1 cellular context compared by ENCODE assay signal in the genomic region with DNA sequence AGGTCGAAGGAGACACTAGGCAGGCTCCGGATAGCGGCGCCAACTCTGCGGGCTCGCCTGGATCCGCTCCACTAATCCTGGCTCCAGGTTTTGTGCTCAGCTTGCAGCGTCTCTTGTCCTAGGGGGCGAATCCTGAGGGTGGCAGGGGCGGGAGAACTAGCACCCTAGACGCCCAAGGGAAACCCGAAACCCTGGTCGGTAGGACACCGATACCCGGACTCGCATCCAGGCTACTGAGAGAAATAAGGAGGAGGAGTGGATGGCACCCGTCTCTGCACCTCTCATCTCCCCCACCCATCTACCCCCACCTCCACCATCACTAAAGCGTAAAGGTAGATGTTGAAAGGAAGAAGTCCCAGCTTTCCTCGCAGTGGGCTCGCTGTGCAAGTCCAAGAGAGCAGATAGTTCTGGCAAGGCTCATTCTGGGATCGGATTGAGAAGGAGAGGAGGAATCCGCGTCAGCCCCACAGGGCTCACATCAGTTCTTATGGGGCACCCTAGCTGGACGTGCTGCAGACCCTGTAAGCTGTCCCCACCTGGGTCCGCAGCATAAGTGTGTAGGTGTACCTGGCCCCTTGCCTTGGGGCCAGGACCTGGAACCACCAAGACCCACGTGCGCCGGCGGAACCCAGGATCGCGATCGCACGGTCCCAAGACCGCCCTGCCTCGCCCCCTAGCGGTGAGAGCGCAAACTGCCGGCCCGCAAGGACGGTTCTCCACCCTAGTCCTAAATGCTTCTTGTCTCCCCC.
TF ChIP-seq lines count a peak whose summit lies in the region.

No MANE protein-coding gene starts in this region.

TF ChIP-seq in HepG2, 621 proteins besides CTCF, POLR2A, EP300 and RAD21 (continued from another document and continues in another):
- TF ChIP-seq, protein P1, sequence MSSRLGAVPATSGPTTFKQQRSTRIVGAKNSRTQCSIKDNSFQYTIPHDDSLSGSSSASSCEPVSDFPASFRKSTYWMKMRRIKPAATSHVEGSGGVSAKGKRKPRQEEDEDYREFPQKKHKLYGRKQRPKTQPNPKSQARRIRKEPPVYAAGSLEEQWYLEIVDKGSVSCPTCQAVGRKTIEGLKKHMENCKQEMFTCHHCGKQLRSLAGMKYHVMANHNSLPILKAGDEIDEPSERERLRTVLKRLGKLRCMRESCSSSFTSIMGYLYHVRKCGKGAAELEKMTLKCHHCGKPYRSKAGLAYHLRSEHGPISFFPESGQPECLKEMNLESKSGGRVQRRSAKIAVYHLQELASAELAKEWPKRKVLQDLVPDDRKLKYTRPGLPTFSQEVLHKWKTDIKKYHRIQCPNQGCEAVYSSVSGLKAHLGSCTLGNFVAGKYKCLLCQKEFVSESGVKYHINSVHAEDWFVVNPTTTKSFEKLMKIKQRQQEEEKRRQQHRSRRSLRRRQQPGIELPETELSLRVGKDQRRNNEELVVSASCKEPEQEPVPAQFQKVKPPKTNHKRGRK (CRISPR knock-in tag; IDR thresholded peaks at IDR 0.05): 0 out of 2 replicates have a peak, but pooled peaks have one; percentile 47
- TF ChIP-seq NCOA1 (CRISPR knock-in tag; IDR thresholded peaks at IDR 0.05) (no peak), MTF2 (CRISPR knock-in tag; IDR thresholded peaks at IDR 0.05; ENCODE audit: borderline replicate concordance) (peak; percentile 82; the same call in 1 of the 2 replicates), SMARCC2 (IDR thresholded peaks at IDR 0.05) (no peak), ZNF768 (CRISPR knock-in tag; IDR thresholded peaks at IDR 0.05) (peak; percentile 71), U2AF1 (optimal IDR thresholded peaks at IDR 0.05; ENCODE audit: low read depth, low read length) (peak; percentile 72), ZMYM4 (CRISPR knock-in tag; IDR thresholded peaks at IDR 0.05) (0 out of 2 replicates have a peak, but pooled peaks have one; percentile 32), NONO (IDR thresholded peaks at IDR 0.05) (no peak), NONO (CRISPR knock-in tag; conservative IDR thresholded peaks at IDR 0.05) (0 out of 2 replicates have a peak, but pooled peaks have one; percentile 55), FOSL2 (CRISPR knock-in tag; IDR thresholded peaks at IDR 0.05) (0 out of 2 replicates have a peak, but pooled peaks have one; percentile 30), XRCC5 (optimal IDR thresholded peaks at IDR 0.05; ENCODE audit: low read length) (peak; percentile 96), KLF13 (CRISPR knock-in tag; IDR thresholded peaks at IDR 0.05) (peak; percentile 13; the same call in 1 of the 2 replicates), HNRNPLL (IDR thresholded peaks at IDR 0.05; ENCODE audit: low read depth, low read length, poor library complexity, severe bottlenecking) (peak; percentile 56), KLF16 (CRISPR knock-in tag; IDR thresholded peaks at IDR 0.05) (0 out of 4 replicates have a peak, but pooled peaks of 1 of the 2 experiments have one; percentile 19), RARA (CRISPR knock-in tag; IDR thresholded peaks at IDR 0.05) (0 out of 2 replicates have a peak, but pooled peaks have one; percentile 21), PAX8 (CRISPR knock-in tag; IDR thresholded peaks at IDR 0.05; ENCODE audit: borderline replicate concordance) (0 out of 2 replicates have a peak, but pooled peaks have one; percentile 46), ZNF546 (CRISPR knock-in tag; conservative IDR thresholded peaks at IDR 0.05) (peak; percentile 44; the same call in 1 of the 2 replicates), ZNF282 (IDR thresholded peaks at IDR 0.05; ENCODE audit: partially characterized antibody) (no peak), PITX1 (CRISPR knock-in tag; IDR thresholded peaks at IDR 0.05) (peak; percentile 47), HMGXB4 (CRISPR knock-in tag; IDR thresholded peaks at IDR 0.05; ENCODE audit: borderline replicate concordance in 1 of 2, low read depth in 1 of 2) (peak; percentile 86 to 87; a peak in 3 of 4 replicates), ZNF251 (CRISPR knock-in tag; IDR thresholded peaks at IDR 0.05) (0 out of 2 replicates have a peak, but pooled peaks have one; percentile 51), ZNF891 (CRISPR knock-in tag; IDR thresholded peaks at IDR 0.05) (peak; percentile 19), ZNF580 (CRISPR knock-in tag; IDR thresholded peaks at IDR 0.05; ENCODE audit: borderline replicate concordance, low read depth) (0 out of 2 replicates have a peak, but pooled peaks have one; percentile 36), FOXA1 (IDR thresholded peaks at IDR 0.05) (no peak), FOXA1 (CRISPR knock-in tag; IDR thresholded peaks at IDR 0.05) (0 out of 2 replicates have a peak, but pooled peaks have one; percentile 4), ZSCAN9 (CRISPR knock-in tag; IDR thresholded peaks at IDR 0.05; ENCODE audit: borderline replicate concordance) (peak; percentile 43; the same call in 1 of the 2 replicates), ZNF746 (CRISPR knock-in tag; IDR thresholded peaks at IDR 0.05) (0 out of 2 replicates have a peak, but pooled peaks have one; percentile 45), NRL (CRISPR knock-in tag; IDR thresholded peaks at IDR 0.05; ENCODE audit: borderline replicate concordance) (peak; percentile 50; the same call in 1 of the 2 replicates), ZSCAN21 (CRISPR knock-in tag; IDR thresholded peaks at IDR 0.05; ENCODE audit: borderline replicate concordance) (no peak), ZKSCAN1 (IDR thresholded peaks at IDR 0.05; ENCODE audit: low read length) (0 out of 2 replicates have a peak, but pooled peaks have one; percentile 17), GTF2F1 (IDR thresholded peaks at IDR 0.05; ENCODE audit: low read length) (no peak), SP4 (CRISPR knock-in tag; IDR thresholded peaks at IDR 0.05) (peak; percentile 76), ZNF839 (CRISPR knock-in tag; IDR thresholded peaks at IDR 0.05; ENCODE audit: borderline replicate concordance) (peak; percentile 80; the same call in 1 of the 2 replicates)
- TF ChIP-seq, protein P2, sequence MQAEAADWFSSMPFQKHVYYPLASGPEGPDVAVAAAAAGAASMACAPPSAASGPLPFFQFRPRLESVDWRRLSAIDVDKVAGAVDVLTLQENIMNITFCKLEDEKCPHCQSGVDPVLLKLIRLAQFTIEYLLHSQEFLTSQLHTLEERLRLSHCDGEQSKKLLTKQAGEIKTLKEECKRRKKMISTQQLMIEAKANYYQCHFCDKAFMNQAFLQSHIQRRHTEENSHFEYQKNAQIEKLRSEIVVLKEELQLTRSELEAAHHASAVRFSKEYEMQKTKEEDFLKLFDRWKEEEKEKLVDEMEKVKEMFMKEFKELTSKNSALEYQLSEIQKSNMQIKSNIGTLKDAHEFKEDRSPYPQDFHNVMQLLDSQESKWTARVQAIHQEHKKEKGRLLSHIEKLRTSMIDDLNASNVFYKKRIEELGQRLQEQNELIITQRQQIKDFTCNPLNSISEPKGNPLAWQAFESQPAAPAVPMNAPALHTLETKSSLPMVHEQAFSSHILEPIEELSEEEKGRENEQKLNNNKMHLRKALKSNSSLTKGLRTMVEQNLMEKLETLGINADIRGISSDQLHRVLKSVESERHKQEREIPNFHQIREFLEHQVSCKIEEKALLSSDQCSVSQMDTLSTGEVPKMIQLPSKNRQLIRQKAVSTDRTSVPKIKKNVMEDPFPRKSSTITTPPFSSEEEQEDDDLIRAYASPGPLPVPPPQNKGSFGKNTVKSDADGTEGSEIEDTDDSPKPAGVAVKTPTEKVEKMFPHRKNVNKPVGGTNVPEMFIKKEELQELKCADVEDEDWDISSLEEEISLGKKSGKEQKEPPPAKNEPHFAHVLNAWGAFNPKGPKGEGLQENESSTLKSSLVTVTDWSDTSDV (CRISPR knock-in tag; IDR thresholded peaks at IDR 0.05): peak; percentile 9; the same call in 1 of the 2 replicates
- TF ChIP-seq, protein P3, sequence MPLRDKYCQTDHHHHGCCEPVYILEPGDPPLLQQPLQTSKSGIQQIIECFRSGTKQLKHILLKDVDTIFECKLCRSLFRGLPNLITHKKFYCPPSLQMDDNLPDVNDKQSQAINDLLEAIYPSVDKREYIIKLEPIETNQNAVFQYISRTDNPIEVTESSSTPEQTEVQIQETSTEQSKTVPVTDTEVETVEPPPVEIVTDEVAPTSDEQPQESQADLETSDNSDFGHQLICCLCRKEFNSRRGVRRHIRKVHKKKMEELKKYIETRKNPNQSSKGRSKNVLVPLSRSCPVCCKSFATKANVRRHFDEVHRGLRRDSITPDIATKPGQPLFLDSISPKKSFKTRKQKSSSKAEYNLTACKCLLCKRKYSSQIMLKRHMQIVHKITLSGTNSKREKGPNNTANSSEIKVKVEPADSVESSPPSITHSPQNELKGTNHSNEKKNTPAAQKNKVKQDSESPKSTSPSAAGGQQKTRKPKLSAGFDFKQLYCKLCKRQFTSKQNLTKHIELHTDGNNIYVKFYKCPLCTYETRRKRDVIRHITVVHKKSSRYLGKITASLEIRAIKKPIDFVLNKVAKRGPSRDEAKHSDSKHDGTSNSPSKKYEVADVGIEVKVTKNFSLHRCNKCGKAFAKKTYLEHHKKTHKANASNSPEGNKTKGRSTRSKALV (CRISPR knock-in tag; IDR thresholded peaks at IDR 0.05): 0 out of 2 replicates have a peak, but pooled peaks have one; percentile 39
- TF ChIP-seq, protein P4, sequence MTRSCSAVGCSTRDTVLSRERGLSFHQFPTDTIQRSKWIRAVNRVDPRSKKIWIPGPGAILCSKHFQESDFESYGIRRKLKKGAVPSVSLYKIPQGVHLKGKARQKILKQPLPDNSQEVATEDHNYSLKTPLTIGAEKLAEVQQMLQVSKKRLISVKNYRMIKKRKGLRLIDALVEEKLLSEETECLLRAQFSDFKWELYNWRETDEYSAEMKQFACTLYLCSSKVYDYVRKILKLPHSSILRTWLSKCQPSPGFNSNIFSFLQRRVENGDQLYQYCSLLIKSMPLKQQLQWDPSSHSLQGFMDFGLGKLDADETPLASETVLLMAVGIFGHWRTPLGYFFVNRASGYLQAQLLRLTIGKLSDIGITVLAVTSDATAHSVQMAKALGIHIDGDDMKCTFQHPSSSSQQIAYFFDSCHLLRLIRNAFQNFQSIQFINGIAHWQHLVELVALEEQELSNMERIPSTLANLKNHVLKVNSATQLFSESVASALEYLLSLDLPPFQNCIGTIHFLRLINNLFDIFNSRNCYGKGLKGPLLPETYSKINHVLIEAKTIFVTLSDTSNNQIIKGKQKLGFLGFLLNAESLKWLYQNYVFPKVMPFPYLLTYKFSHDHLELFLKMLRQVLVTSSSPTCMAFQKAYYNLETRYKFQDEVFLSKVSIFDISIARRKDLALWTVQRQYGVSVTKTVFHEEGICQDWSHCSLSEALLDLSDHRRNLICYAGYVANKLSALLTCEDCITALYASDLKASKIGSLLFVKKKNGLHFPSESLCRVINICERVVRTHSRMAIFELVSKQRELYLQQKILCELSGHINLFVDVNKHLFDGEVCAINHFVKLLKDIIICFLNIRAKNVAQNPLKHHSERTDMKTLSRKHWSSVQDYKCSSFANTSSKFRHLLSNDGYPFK (CRISPR knock-in tag; IDR thresholded peaks at IDR 0.05; ENCODE audit: borderline replicate concordance): peak; percentile 86
- TF ChIP-seq, protein P5, sequence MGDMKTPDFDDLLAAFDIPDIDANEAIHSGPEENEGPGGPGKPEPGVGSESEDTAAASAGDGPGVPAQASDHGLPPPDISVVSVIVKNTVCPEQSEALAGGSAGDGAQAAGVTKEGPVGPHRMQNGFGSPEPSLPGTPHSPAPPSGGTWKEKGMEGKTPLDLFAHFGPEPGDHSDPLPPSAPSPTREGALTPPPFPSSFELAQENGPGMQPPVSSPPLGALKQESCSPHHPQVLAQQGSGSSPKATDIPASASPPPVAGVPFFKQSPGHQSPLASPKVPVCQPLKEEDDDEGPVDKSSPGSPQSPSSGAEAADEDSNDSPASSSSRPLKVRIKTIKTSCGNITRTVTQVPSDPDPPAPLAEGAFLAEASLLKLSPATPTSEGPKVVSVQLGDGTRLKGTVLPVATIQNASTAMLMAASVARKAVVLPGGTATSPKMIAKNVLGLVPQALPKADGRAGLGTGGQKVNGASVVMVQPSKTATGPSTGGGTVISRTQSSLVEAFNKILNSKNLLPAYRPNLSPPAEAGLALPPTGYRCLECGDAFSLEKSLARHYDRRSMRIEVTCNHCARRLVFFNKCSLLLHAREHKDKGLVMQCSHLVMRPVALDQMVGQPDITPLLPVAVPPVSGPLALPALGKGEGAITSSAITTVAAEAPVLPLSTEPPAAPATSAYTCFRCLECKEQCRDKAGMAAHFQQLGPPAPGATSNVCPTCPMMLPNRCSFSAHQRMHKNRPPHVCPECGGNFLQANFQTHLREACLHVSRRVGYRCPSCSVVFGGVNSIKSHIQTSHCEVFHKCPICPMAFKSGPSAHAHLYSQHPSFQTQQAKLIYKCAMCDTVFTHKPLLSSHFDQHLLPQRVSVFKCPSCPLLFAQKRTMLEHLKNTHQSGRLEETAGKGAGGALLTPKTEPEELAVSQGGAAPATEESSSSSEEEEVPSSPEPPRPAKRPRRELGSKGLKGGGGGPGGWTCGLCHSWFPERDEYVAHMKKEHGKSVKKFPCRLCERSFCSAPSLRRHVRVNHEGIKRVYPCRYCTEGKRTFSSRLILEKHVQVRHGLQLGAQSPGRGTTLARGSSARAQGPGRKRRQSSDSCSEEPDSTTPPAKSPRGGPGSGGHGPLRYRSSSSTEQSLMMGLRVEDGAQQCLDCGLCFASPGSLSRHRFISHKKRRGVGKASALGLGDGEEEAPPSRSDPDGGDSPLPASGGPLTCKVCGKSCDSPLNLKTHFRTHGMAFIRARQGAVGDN (CRISPR knock-in tag; IDR thresholded peaks at IDR 0.05): peak; percentile 87
- TF ChIP-seq, protein P6, sequence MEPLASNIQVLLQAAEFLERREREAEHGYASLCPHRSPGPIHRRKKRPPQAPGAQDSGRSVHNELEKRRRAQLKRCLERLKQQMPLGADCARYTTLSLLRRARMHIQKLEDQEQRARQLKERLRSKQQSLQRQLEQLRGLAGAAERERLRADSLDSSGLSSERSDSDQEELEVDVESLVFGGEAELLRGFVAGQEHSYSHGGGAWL (CRISPR knock-in tag; IDR thresholded peaks at IDR 0.05): peak; percentile 69; the same call in 1 of the 2 replicates
- TF ChIP-seq, protein P7, sequence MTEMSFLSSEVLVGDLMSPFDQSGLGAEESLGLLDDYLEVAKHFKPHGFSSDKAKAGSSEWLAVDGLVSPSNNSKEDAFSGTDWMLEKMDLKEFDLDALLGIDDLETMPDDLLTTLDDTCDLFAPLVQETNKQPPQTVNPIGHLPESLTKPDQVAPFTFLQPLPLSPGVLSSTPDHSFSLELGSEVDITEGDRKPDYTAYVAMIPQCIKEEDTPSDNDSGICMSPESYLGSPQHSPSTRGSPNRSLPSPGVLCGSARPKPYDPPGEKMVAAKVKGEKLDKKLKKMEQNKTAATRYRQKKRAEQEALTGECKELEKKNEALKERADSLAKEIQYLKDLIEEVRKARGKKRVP (CRISPR knock-in tag; IDR thresholded peaks at IDR 0.05): no peak
